ENCODE assay signal across 14 cellular contexts in genomic region chr4:163568835-163569234, GRCh38.
DNase-seq lines count a peak whose midpoint lies in the region; ATAC-seq lines count a peak whose summit lies in the region.
"Had no signal": no experiment of that assay in that cellular context is flagged by ENCODE, and none has a peak within 500 bp of the region (broad histone marks: within the 10 kb centered on the region; RNA-seq: fewer than 3 reads in every experiment).

No MANE protein-coding gene starts in this region.

- no peak for DNase-seq in activated effector memory CD4-positive, alpha-beta T cell treated with anti-CD3 and anti-CD28 coated beads, Interleukin-2, amount 50 U/mL, for 16 hours
- no peak for DNase-seq in H4 (ENCODE audit: low spot score)
- DNase-seq in occipital lobe (lab: John Stamatoyannopoulos, UW) = no peak
- no peak for DNase-seq in 8988T
- DNase-seq: brain microvascular endothelial cell; effector CD4-positive, alpha-beta T cell; foreskin keratinocyte; stimulated activated CD4-positive, alpha-beta T cell treated with anti-CD3 and anti-CD28 coated beads, Interleukin-2, amount 100 ng/mL, for 24 hours; T-helper 17 cell had no signal

- ATAC-seq in GM18508 (IDR thresholded peaks at IDR 0.05; ENCODE audit: insufficient read depth, unreplicated experiment) = peak; percentile 85
- peak; percentile 94 for ATAC-seq in GM21360 (IDR thresholded peaks at IDR 0.05; ENCODE audit: unreplicated experiment)
- ATAC-seq in HG02884 (IDR thresholded peaks at IDR 0.05; ENCODE audit: unreplicated experiment) = peak; percentile 93
- ATAC-seq in HG03520 (IDR thresholded peaks at IDR 0.05; ENCODE audit: unreplicated experiment) = peak; percentile 68
- ATAC-seq: foreskin keratinocyte, Panc1, T-helper 17 cell had no signal
